ENCODE assay signal across 26 cellular contexts in the genomic region with DNA sequence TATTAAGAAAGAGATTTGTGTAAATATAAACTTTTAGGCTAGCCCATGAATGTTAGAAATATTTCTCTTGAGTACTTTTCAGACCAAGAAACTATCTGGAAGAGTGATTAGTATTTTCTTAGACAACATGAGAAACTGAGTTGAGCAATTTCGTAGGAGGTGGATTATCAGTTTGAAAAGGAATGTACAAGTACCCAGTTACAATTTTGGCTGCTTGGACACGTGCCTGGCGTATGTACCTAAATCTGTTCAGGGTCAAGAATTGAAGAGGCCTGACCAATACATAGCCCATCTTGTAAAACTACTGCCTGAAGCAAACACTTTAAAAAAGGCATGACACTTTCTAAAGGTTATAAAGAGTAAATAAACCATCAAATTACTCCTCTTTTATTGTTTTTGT.
"Had no signal": no experiment of that assay in that cellular context is flagged by ENCODE, and none has a peak within 500 bp of the region (broad histone marks: within the 10 kb centered on the region; RNA-seq: fewer than 3 reads in every experiment).

No MANE protein-coding gene starts in this region.

- H3K9me3 ChIP-seq: breast epithelium, esophagus muscularis mucosa had no signal

- H3K27me3 ChIP-seq: breast epithelium, esophagus muscularis mucosa had no signal

- H3K27ac ChIP-seq: breast epithelium, coronary artery, dorsolateral prefrontal cortex, esophagus muscularis mucosa, WERI-Rb-1 had no signal

- H3K4me3 ChIP-seq: breast epithelium, coronary artery, dorsolateral prefrontal cortex, esophagus muscularis mucosa had no signal

- DNase-seq: activated B cell treated with CpG ODN at 0.5 μM for 24 hours; activated CD4-positive, alpha-beta T cell treated with anti-CD3 and anti-CD28 coated beads for 48 hours; activated CD4-positive, alpha-beta T cell treated with anti-CD3 and anti-CD28 coated beads, Interleukin-2, amount 50 U/mL, for 1 hour; activated CD4-positive, alpha-beta T cell treated with anti-CD3 and anti-CD28 coated beads, Interleukin-2, amount 50 U/mL, for 48 hours; activated CD8-positive, alpha-beta memory T cell treated with anti-CD3 and anti-CD28 coated beads for 24 hours; activated CD8-positive, alpha-beta T cell treated with anti-CD3 and anti-CD28 coated beads for 36 hours; activated effector memory CD4-positive, alpha-beta T cell treated with Interleukin-2 at 50 U/mL for 16 hours; activated gamma-delta T cell treated with Interleukin-2 at 50 U/mL for 16 hours; activated naive CD4-positive, alpha-beta T cell treated with anti-CD3 and anti-CD28 coated beads, Interleukin-2, amount 50 U/mL, for 16 hours; activated naive CD4-positive, alpha-beta T cell treated with Interleukin-2 at 50 U/mL for 16 hours; activated T-cell treated with anti-CD3 and anti-CD28 coated beads, Interleukin-2, amount 50 U/mL, for 4 hours; amygdala; aorta; dorsolateral prefrontal cortex; effector memory CD4-positive, alpha-beta T cell; endodermal cell; erythroblast; foreskin fibroblast; head of caudate nucleus; T-helper 1 cell; T-helper 17 cell; T1000; WERI-Rb-1 had no signal

- H3K4me1 ChIP-seq: breast epithelium, esophagus muscularis mucosa had no signal

- H3K36me3 ChIP-seq: breast epithelium, esophagus muscularis mucosa, WERI-Rb-1 had no signal
